ENCODE assay signal across 6 cellular contexts in the genomic region with DNA sequence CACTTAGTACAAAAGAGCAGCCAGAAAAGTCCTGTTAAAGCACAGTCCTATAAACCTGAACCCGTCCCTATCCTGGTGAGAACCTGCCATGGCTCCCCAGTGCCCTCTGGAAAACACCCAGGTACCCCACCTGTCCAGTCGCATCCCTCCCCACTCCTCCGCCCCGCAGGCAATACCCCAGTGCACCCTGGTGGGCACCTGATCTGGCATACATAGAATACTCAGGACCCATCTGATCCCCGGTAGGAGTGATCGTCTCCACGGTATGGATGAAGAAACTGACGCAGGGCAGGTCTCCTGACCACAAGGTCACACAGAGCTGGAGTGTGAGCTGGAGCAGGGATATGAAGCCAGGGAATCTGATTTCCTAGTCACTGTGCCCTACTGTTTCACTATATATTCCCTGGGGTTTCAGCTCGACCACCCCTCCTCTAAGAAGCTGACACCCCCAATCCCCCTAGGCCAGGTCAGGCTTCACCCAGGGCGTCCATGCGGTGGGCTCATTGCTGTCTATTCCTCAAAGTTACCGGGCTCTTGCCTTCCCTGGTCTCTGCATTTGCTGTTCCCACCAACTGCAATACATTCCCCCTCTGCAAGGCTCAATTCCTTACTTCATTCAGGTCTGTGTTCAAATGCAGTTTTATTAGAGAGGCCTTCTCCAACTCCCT. TPM values are rescaled to one million over a fixed set of nuclear protein-coding genes. Genes with fewer than 3 reads are reported as not detected.
DNase-seq lines count a peak whose midpoint lies in the region; ATAC-seq and TF ChIP-seq lines count a peak whose summit lies in the region.

No MANE protein-coding gene starts in this region.

- TF ChIP-seq POLR2A in erythroblast (IDR thresholded peaks at IDR 0.05; ENCODE audit: low read length): no peak

- DNase-seq in MM.1S (no peak), endothelial cell (ENCODE audit: low spot score) (no peak), erythroblast (lab: John Stamatoyannopoulos, UW) (no peak)
- DNase-seq in stimulated activated CD4-positive, alpha-beta T cell treated with anti-CD3 and anti-CD28 coated beads, Interleukin-4, amount 100 ng/mL, for 1 hour: no peak

- peak overlapping the region; percentile 80 for H3K27ac Mint-ChIP-seq in endothelial cell (ENCODE audit: unreplicated experiment)

- H3K9me2 ChIP-seq in MM.1S (replicated peaks; ENCODE audit: insufficient read depth, low read length): no peaks in the 10 kb centered on the region

- peaks cover 27% of the 10 kb centered on the region for H3K4me1 Mint-ChIP-seq in endothelial cell (ENCODE audit: unreplicated experiment)

- peak overlapping the region; percentile 67; the same call in 1 of the 2 replicates for H3K27ac ChIP-seq in MM.1S (ENCODE audit: low read length)

- H3F3A ChIP-seq in MM.1S (ENCODE audit: insufficient read depth, low read length): peaks cover 10% of the 10 kb centered on the region; the same call in 1 of the 2 replicates

- H3K36me3 ChIP-seq in MM.1S (replicated peaks; ENCODE audit: insufficient read depth, low read length) (no peaks in the 10 kb centered on the region; the same call in 1 of the 2 replicates), skeletal muscle satellite cell (ENCODE audit: insufficient read depth, low read length) (peaks cover 7% of the 10 kb centered on the region)

- H2AFZ ChIP-seq in MM.1S (ENCODE audit: low read length): peak overlapping the region; percentile 23

- peaks cover 8% of the 10 kb centered on the region for H3K27me3 Mint-ChIP-seq in endothelial cell (ENCODE audit: unreplicated experiment)

- peaks cover 14% of the 10 kb centered on the region for H3K4me1 ChIP-seq in MM.1S (ENCODE audit: low read length)
- peaks cover 25% of the 10 kb centered on the region for H3K4me1 ChIP-seq in skeletal muscle satellite cell (ENCODE audit: control insufficient read depth, insufficient read depth, low read length)

- H3K9me3 ChIP-seq in MM.1S (replicated peaks; ENCODE audit: insufficient read depth, low read length): no peaks in the 10 kb centered on the region
- H3K9me3 ChIP-seq in skeletal muscle satellite cell (replicated peaks; ENCODE audit: low read length): no peaks in the 10 kb centered on the region

- peaks cover 6% of the 10 kb centered on the region for H3K36me3 Mint-ChIP-seq in endothelial cell (ENCODE audit: low read depth, unreplicated experiment)

- no peak for TF ChIP-seq CTCF in MM.1S (IDR thresholded peaks at IDR 0.05; ENCODE audit: low read length)
- no peak for TF ChIP-seq CTCF in endothelial cell (IDR thresholded peaks at IDR 0.05; ENCODE audit: unreplicated experiment)

- peaks cover 59% of the 10 kb centered on the region for H3K79me2 ChIP-seq in MM.1S (ENCODE audit: low read length)

- H3K27me3 ChIP-seq in MM.1S (replicated peaks; ENCODE audit: insufficient read depth, low read length): no peaks in the 10 kb centered on the region
- H3K27me3 ChIP-seq in skeletal muscle satellite cell (ENCODE audit: control insufficient read depth, insufficient read depth, low read length): no peaks in the 10 kb centered on the region

- H3K4me3 ChIP-seq in MM.1S (ENCODE audit: low read length): peak overlapping the region; percentile 57
- peak overlapping the region; percentile 74 for H3K4me3 ChIP-seq in skeletal muscle satellite cell (ENCODE audit: low read length)

- H3K4me2 ChIP-seq in MM.1S (ENCODE audit: low read depth, low read length) (peak overlapping the region; percentile 80), skeletal muscle satellite cell (ENCODE audit: low read length) (peak overlapping the region; percentile 94)

- H3K9ac ChIP-seq in MM.1S (ENCODE audit: low read length) (peak overlapping the region; percentile 67), skeletal muscle satellite cell (ENCODE audit: low read depth, low read length) (peak overlapping the region; percentile 89)

- peak overlapping the region; percentile 99 for H3K4me3 Mint-ChIP-seq in endothelial cell (ENCODE audit: unreplicated experiment)

- ATAC-seq in HG02588 (IDR thresholded peaks at IDR 0.05; ENCODE audit: unreplicated experiment): no peak

- no peaks in the 10 kb centered on the region for H4K20me1 ChIP-seq in MM.1S (ENCODE audit: insufficient read depth, low read length)

- no peaks in the 10 kb centered on the region for H3K9me3 Mint-ChIP-seq in endothelial cell (ENCODE audit: unreplicated experiment)

RNA-seq across cellular contexts. Expression of a gene that starts 12.6 kb away (rescaled TPM):
- total RNA-seq in endothelial cell (ENCODE audit: unreplicated experiment): 29.9 TPM
- 6.6 and 9.2 TPM in 2 replicates for total RNA-seq in skeletal muscle satellite cell (2012; rRNA removed)

RNA-seq across cellular contexts. Expression of a gene that starts 15.1 kb away (rescaled TPM):
- total RNA-seq in endothelial cell (ENCODE audit: unreplicated experiment): not detected
- total RNA-seq in skeletal muscle satellite cell (2012; rRNA removed): under 0.01 and 0.25 TPM in 2 replicates

RNA-seq across cellular contexts. Expression of a gene that starts 25.7 kb away (rescaled TPM):
- total RNA-seq in endothelial cell (ENCODE audit: unreplicated experiment): 10.6 TPM
- 23.8 and 26.1 TPM in 2 replicates for total RNA-seq in skeletal muscle satellite cell (2012; rRNA removed)

RNA-seq across cellular contexts. Expression of a gene that starts 26.4 kb away (rescaled TPM):
- 479 TPM for total RNA-seq in endothelial cell (ENCODE audit: unreplicated experiment)
- total RNA-seq in skeletal muscle satellite cell (2012; rRNA removed): 347 and 439 TPM in 2 replicates

RNA-seq across cellular contexts. Expression of a gene that starts 50.1 kb away (rescaled TPM):
- total RNA-seq in endothelial cell (ENCODE audit: unreplicated experiment): 1.6 TPM
- not detected in 2 replicates for total RNA-seq in skeletal muscle satellite cell (2012; rRNA removed)
